In the genomic region with DNA sequence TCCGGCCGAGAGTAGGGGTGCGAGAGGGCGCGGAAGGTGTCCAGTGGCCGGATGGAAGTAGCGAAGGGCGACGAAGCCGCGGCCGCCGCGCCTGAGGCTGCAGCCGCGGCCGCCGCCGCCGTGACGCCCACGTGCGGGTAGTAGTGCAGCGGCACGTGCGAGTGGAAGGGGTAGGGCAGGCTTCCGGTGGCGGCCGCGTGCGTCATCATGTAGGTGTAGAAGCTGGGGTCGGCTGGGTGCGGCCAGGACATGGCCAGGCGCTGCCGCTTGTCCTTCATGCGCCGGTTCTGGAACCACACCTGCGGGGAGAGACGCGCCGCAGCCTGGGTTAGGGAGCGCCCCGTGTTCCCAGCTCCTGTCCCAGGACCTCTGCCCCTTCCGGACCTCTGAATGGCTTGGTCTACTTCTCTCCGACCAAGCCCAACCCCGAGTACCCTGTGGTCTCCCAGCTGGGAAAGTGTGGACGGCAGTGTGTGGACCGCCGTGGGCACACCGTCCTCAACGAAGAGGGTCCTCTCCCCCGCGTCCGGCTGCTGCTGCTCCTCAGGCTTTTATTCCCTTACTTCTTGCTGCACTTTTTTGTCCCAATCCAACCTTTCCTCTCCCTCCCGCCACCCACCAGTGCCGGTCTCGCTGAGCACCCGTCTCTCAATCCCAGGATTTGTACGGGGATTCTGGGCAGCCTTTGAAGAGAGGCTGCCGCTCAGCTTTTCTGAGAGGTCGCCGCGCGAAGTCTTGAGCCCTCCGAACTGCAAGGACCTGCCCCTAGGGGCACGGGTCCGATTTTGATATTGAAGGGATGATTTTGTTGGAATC, we compare ENCODE assay signal across 9 cellular contexts. TPM values are rescaled to one million over a fixed set of nuclear protein-coding genes. Genes with fewer than 3 reads are reported as not detected.
DNase-seq lines count a peak whose midpoint lies in the region; ATAC-seq and TF ChIP-seq lines count a peak whose summit lies in the region.
"Had no signal": no experiment of that assay in that cellular context is flagged by ENCODE, and none has a peak within 500 bp of the region (broad histone marks: within the 10 kb centered on the region; RNA-seq: fewer than 3 reads in every experiment).

No MANE protein-coding gene starts in this region.

- DNase-seq in CD1c-positive myeloid dendritic cell (ENCODE audit: extremely low spot score) (peak; percentile 21), HAP-1 (ENCODE audit: low spot score in 2 of 2) (peak in 1 of 2 experiments; percentile 48), ascending aorta (ENCODE audit: low spot score in 2 of 2) (no peak), nephron progenitor cell (peak; percentile 53), NOMO-1 treated with dmso at 0.1 percent for 144 hours (lab: John Stamatoyannopoulos, UW; ENCODE audit: unreplicated experiment) (no peak), SKM-1 (lab: John Stamatoyannopoulos, UW; ENCODE audit: unreplicated experiment) (no peak), occipital lobe (lab: John Stamatoyannopoulos, UW) (no peak)

- peaks cover 3% of the 10 kb centered on the region; the same call in 1 of the 2 replicates for H3K4me1 ChIP-seq in HAP-1
- no peaks in the 10 kb centered on the region for H3K4me1 ChIP-seq in ascending aorta

- no peaks in the 10 kb centered on the region for H3K36me3 ChIP-seq in HAP-1 (replicated peaks)
- no peaks in the 10 kb centered on the region for H3K36me3 ChIP-seq in ascending aorta

- H3K9me3 Mint-ChIP-seq in nephron progenitor cell, result peaks cover 10% of the 10 kb centered on the region

- intact Hi-C loops in ascending aorta (cut with DNase I), result loop anchor here (5.0 kb wide), 1 partner anchor 42 kb away; the partner anchor contains the start of gene HOXD9

- peaks cover 99% of the 10 kb centered on the region for H3K27me3 Mint-ChIP-seq in nephron progenitor cell (ENCODE audit: low read depth, poor library complexity)

- H3K4me3 Mint-ChIP-seq in nephron progenitor cell, result peak overlapping the region; percentile 65

- no peaks in the 10 kb centered on the region for H3K36me3 Mint-ChIP-seq in nephron progenitor cell (ENCODE audit: low read depth)

- in situ Hi-C loops in HAP-1 (cut with MboI; ENCODE audit: low sequenced_read_pairs), result loop anchor here (25.0 kb wide), 2 partner anchors 1043 to 1368 kb away; no protein-coding TSS in a partner anchor

- H3K27me3 ChIP-seq in HAP-1 (ENCODE audit: low read depth) (peaks cover 91% of the 10 kb centered on the region), ascending aorta (peaks cover 73% of the 10 kb centered on the region)

- no peak for ATAC-seq in HG03432 (IDR thresholded peaks at IDR 0.05; ENCODE audit: unreplicated experiment)

- H3K27ac Mint-ChIP-seq in nephron progenitor cell, result no peak overlapping the region

- H3K4me1 Mint-ChIP-seq in nephron progenitor cell, result peaks cover 25% of the 10 kb centered on the region

- H3K27ac ChIP-seq in ascending aorta, result no peak overlapping the region

- no peak for TF ChIP-seq CTCF in ascending aorta (IDR thresholded peaks at IDR 0.05)
- TF ChIP-seq CTCF in nephron progenitor cell (IDR thresholded peaks at IDR 0.05), result no peak

- peaks cover 19% of the 10 kb centered on the region for H3K9me3 ChIP-seq in HAP-1
- H3K9me3 ChIP-seq in ascending aorta, result no peaks in the 10 kb centered on the region

- H3K4me3 ChIP-seq in HAP-1 (peak overlapping the region; percentile 11; the same call in 1 of the 2 replicates), ascending aorta (peak overlapping the region; percentile 25 to 37)

RNA-seq across cellular contexts. Expression of gene EVX2, which starts 3.0 kb away (rescaled TPM):
- not detected for total RNA-seq in ascending aorta
- total RNA-seq in occipital lobe, result not detected
- total RNA-seq: lower leg skin had no signal

RNA-seq across cellular contexts. Expression of gene HOXD13, which starts 11.8 kb away (rescaled TPM):
- total RNA-seq in ascending aorta (not detected), occipital lobe (not detected)

RNA-seq across cellular contexts. Expression of gene HOXD12, which starts 18.8 kb away (rescaled TPM):
- total RNA-seq in ascending aorta (not detected), occipital lobe (not detected)

RNA-seq across cellular contexts. Expression of gene HOXD11, which starts 26.3 kb away (rescaled TPM):
- total RNA-seq in ascending aorta, result not detected
- not detected for total RNA-seq in occipital lobe

RNA-seq across cellular contexts. Expression of gene HOXD10, which starts 35.8 kb away (rescaled TPM):
- total RNA-seq in ascending aorta, result not detected
- not detected for total RNA-seq in occipital lobe

Comparison
In these comparisons a context has a peak if more than half of its experiments do, and no peak if none do; other contexts are left out.
1. DNase-seq: peak in CD1c-positive myeloid dendritic cell (single experiment) and nephron progenitor cell (single experiment); none in ascending aorta (0 of 2), NOMO-1 treated with dmso at 0.1 percent for 144 hours (single experiment), SKM-1 (single experiment) and occipital lobe (single experiment).